In the genomic region with DNA sequence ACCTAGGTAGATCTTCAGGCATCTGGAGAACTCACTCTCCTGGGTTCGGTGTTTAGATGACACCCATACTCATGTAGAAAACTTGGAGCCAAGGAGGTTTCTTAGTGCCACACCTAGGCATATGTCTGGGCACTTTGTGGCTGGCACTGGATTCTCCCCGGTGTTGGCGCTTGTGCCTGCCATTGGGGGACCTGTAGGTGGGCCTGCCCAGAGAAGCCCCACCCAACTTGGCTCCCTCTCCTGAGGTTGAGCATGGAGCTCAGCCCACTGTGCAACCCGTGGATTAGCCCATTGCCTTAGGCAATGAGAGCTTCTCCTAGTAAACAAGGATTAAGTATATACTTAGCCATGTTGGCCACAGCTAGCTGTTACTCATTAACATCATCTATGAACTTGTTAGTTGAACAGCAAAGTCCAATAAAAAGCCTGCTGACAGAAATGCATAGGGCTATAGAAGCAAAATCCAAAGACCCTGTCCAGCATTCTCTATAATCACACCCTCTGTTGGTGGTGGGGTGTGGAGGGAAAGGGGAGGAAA, we compare ENCODE assay signal across 31 cellular contexts.
"Had no signal": no experiment of that assay in that cellular context is flagged by ENCODE, and none has a peak within 500 bp of the region (broad histone marks: within the 10 kb centered on the region; RNA-seq: fewer than 3 reads in every experiment).

No MANE protein-coding gene starts in this region.

- H3K4me3 ChIP-seq: colonic mucosa, esophagus squamous epithelium, heart right ventricle, left ventricle myocardium inferior, lower lobe of right lung, ovary, psoas muscle, right lobe of liver, stomach, thyroid gland had no signal

- H3K9me3 ChIP-seq: colonic mucosa, esophagus squamous epithelium, lower lobe of right lung, ovary, psoas muscle, right lobe of liver, thyroid gland had no signal

- H3K4me3 Mint-ChIP-seq: central memory CD8-positive, alpha-beta T cell; dendritic cell treated with granulocyte-macrophage colony-stimulating factor and Interleukin-4, amounts not matched to agents 40 ng/mL and 50 ng/mL, for 4 days; immature natural killer cell; memory B cell; natural killer cell; stimulated activated effector memory CD8-positive, alpha-beta T cell treated with anti-CD3 and anti-CD28 coated beads, Interleukin-12 subunit alpha, Interleukin-12 subunit beta, amount 100 ng/mL, for 72 hours had no signal

- H3K27ac ChIP-seq: colonic mucosa, esophagus squamous epithelium, heart right ventricle, left ventricle myocardium inferior, lower lobe of right lung, ovary, psoas muscle, right lobe of liver, stomach, thyroid gland had no signal

- H3K4me1 Mint-ChIP-seq: central memory CD8-positive, alpha-beta T cell; immature natural killer cell; memory B cell; natural killer cell; stimulated activated effector memory CD8-positive, alpha-beta T cell treated with anti-CD3 and anti-CD28 coated beads, Interleukin-12 subunit alpha, Interleukin-12 subunit beta, amount 100 ng/mL, for 72 hours had no signal

- H3K27me3 Mint-ChIP-seq: central memory CD8-positive, alpha-beta T cell; dendritic cell treated with granulocyte-macrophage colony-stimulating factor and Interleukin-4, amounts not matched to agents 40 ng/mL and 50 ng/mL, for 4 days; memory B cell had no signal

- H3K36me3 ChIP-seq: colonic mucosa, esophagus squamous epithelium, heart right ventricle, left ventricle myocardium inferior, lower lobe of right lung, ovary, right lobe of liver, stomach, thyroid gland had no signal

- H3K36me3 Mint-ChIP-seq: immature natural killer cell; natural killer cell; stimulated activated effector memory CD8-positive, alpha-beta T cell treated with anti-CD3 and anti-CD28 coated beads, Interleukin-12 subunit alpha, Interleukin-12 subunit beta, amount 100 ng/mL, for 72 hours had no signal

- H3K27ac Mint-ChIP-seq: dendritic cell treated with granulocyte-macrophage colony-stimulating factor and Interleukin-4, amounts not matched to agents 40 ng/mL and 50 ng/mL, for 4 days; immature natural killer cell; memory B cell; natural killer cell; stimulated activated effector memory CD8-positive, alpha-beta T cell treated with anti-CD3 and anti-CD28 coated beads, Interleukin-12 subunit alpha, Interleukin-12 subunit beta, amount 100 ng/mL, for 72 hours had no signal

- DNase-seq: colonic mucosa; effector CD8-positive, alpha-beta T cell; erythroblast; esophagus squamous epithelium; foreskin melanocyte; glutamatergic neuron; heart right ventricle; hypothalamus; immature natural killer cell; left cardiac atrium; left ventricle myocardium inferior; lower lobe of right lung; natural killer cell; occipital lobe; ovary; retina; right lobe of liver; small intestine; stimulated activated CD4-positive, alpha-beta T cell treated with anti-CD3 and anti-CD28 coated beads, Interleukin-12 subunit alpha, Interleukin-12 subunit beta, amount 100 ng/mL, for 4 hours; stimulated activated CD4-positive, alpha-beta T cell treated with anti-CD3 and anti-CD28 coated beads, Interleukin-2, amount 100 ng/mL, for 24 hours; stimulated activated CD4-positive, alpha-beta T cell treated with anti-CD3 and anti-CD28 coated beads, Interleukin-4, amount 100 ng/mL, for 24 hours; stimulated activated naive CD4-positive, alpha-beta T cell treated with Interleukin-2 at 50 U/mL for 16 hours; stomach; thyroid gland; trophoblast cell had no signal

- H3K4me1 ChIP-seq: colonic mucosa, esophagus squamous epithelium, lower lobe of right lung, right lobe of liver, stomach, thyroid gland had no signal

- H3K27me3 ChIP-seq: colonic mucosa, esophagus squamous epithelium, heart right ventricle, ovary, right lobe of liver, stomach, thyroid gland had no signal

- FAIRE-seq: endothelial cell of umbilical vein, small intestine had no signal

- ATAC-seq: left cardiac atrium, lower lobe of right lung, natural killer cell, psoas muscle had no signal
